Comparison of ENCODE assay signal across 15 cellular contexts in the genomic region with DNA sequence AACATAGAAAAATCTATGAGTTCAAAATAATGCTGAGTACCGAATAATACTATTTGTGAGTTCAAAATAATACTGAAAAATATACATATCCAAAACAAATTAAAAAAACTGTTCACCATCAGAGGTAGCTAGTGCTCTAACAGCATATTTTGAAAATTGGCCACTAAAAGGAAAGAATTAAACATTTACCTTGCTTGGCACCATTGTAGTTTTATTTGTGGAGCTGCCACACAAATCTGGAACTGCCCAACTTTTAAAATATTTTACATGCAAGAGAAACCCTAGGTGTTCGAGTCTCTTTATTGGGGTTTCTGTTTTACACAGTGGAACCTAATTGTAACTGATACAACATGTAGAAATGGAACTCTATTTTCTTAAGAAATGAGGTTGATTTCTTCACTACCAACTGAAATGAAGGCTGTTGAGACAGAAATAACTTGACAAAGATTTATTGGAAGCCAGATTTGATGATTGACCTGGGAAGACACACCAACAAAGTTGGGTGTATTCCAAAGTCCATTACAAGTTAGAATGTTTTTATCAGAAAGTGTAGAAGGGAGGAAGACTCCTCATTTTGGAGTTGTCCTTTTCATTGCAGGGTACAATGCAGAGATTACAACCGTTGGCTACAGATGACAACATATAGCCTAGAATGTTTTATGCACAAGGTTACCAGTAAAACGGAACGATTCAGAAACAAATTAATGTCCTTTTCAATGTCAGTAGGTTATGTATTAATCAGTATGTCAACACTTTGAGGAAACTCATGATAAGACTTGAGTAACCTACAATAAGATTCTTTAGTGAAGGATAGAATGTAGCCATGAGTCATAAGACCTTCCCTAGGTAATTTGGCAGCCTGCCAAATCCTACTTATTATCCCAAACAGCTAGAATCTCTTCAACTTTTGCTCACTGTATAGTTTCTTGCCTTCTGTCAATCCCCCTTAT.
DNase-seq lines count a peak whose midpoint lies in the region; ATAC-seq, FAIRE-seq and TF ChIP-seq lines count a peak whose summit lies in the region.
"Had no signal": no experiment of that assay in that cellular context is flagged by ENCODE, and none has a peak within 500 bp of the region (broad histone marks: within the 10 kb centered on the region; RNA-seq: fewer than 3 reads in every experiment).

No MANE protein-coding gene starts in this region.

- H3K36me3 ChIP-seq in breast epithelium (no peaks in the 10 kb centered on the region), upper lobe of right lung (no peaks in the 10 kb centered on the region)
- H3K36me3 ChIP-seq: BLaER1 had no signal

- no peaks in the 10 kb centered on the region for H3K27me3 Mint-ChIP-seq in MCF 10A (ENCODE audit: insufficient read depth, unreplicated experiment)

- FAIRE-seq in islet of Langerhans (lab: Jason Lieb, UNC) = peak; percentile 82
- FAIRE-seq: GM12892 had no signal

- H3K4me1 Mint-ChIP-seq in MCF 10A (ENCODE audit: insufficient read depth, unreplicated experiment) = peaks cover 9% of the 10 kb centered on the region
- H3K4me1 Mint-ChIP-seq: immature natural killer cell had no signal

- no peak for TF ChIP-seq POLR2A in breast epithelium (IDR thresholded peaks at IDR 0.05)

- peak; percentile 79 for ATAC-seq in upper lobe of right lung
- ATAC-seq: psoas muscle had no signal

- intact Hi-C loops in MCF 10A (cut with micrococcal nuclease) = no loop called here
- intact Hi-C loops in breast epithelium (cut with DNase I; ENCODE audit: low total_unique reads) = no loop called here
- intact Hi-C loops in upper lobe of right lung (cut with DNase I) = no loop called here

- H3K27ac ChIP-seq in breast epithelium (no peak overlapping the region), upper lobe of right lung (no peak overlapping the region)
- H3K27ac ChIP-seq: BLaER1, psoas muscle had no signal

- H3K4me1 ChIP-seq in breast epithelium = no peaks in the 10 kb centered on the region
- H3K4me1 ChIP-seq in upper lobe of right lung = peaks cover 4% of the 10 kb centered on the region
- H3K4me1 ChIP-seq: BLaER1, psoas muscle had no signal

- TF ChIP-seq CTCF in MCF 10A (IDR thresholded peaks at IDR 0.05; ENCODE audit: unreplicated experiment) = no peak
- no peak for TF ChIP-seq CTCF in breast epithelium (IDR thresholded peaks at IDR 0.05)
- no peak for TF ChIP-seq CTCF in upper lobe of right lung (IDR thresholded peaks at IDR 0.05)

- no peak overlapping the region for H3K4me3 ChIP-seq in breast epithelium
- H3K4me3 ChIP-seq in upper lobe of right lung = no peak overlapping the region
- H3K4me3 ChIP-seq: BLaER1, psoas muscle had no signal

- H3K27me3 ChIP-seq in breast epithelium (no peaks in the 10 kb centered on the region), upper lobe of right lung (no peaks in the 10 kb centered on the region)
- H3K27me3 ChIP-seq: BLaER1 had no signal

- no TSS peak for BruUV-seq in MCF 10A (replicated peaks; lab: Mats Ljungman, UMichigan)

- H3K4me3 Mint-ChIP-seq in MCF 10A (ENCODE audit: unreplicated experiment) = no peak overlapping the region
- H3K4me3 Mint-ChIP-seq: immature natural killer cell; T-helper 2 cell treated with Interferon-gamma antibody and Interleukin-4, amounts not matched to agents 5 μg/mL and 100 μg/mL, for 36 hours had no signal

- H3K9me3 ChIP-seq in breast epithelium (no peaks in the 10 kb centered on the region), upper lobe of right lung (no peaks in the 10 kb centered on the region)
- H3K9me3 ChIP-seq: BLaER1, psoas muscle had no signal

- DNase-seq in MCF 10A (ENCODE audit: unreplicated experiment) = peak; percentile 93
- DNase-seq in breast epithelium (ENCODE audit: low spot score in 2 of 2) = no peak
- DNase-seq in SW480 (ENCODE audit: low spot score) = peak; percentile 28
- DNase-seq in upper lobe of right lung = no peak
- no peak for DNase-seq in AG08396 (ENCODE audit: low spot score)
- no peak for DNase-seq in Ammon's horn (ENCODE audit: low spot score)
- no peak for DNase-seq in NCI-H1092 treated with DMSO at 0.1 percent for 48 hours (lab: John Stamatoyannopoulos, UW)
- DNase-seq: effector CD4-positive, alpha-beta T cell; immature natural killer cell; NCI-H2029 treated with DMSO at 0.1 percent for 48 hours; psoas muscle had no signal

- CTCF ChIA-PET in MCF 10A (lab: Yijun Ruan, JAX) = interaction anchor here (0.7 kb wide), 1 partner anchor 31 kb away, joined by 3 read pairs; no protein-coding TSS in a partner anchor

- no peak overlapping the region for H3K27ac Mint-ChIP-seq in MCF 10A (ENCODE audit: low read depth, unreplicated experiment)
- H3K27ac Mint-ChIP-seq: immature natural killer cell; T-helper 2 cell treated with Interferon-gamma antibody and Interleukin-4, amounts not matched to agents 5 μg/mL and 100 μg/mL, for 36 hours had no signal

- POLR2A ChIA-PET in MCF 10A (lab: Yijun Ruan, JAX) = interaction anchor here (0.7 to 1.6 kb wide), 9 partner anchors 10 to 79 kb away, joined by 3 to 5 read pairs (median 3); no protein-coding TSS in a partner anchor

- H3K9me3 Mint-ChIP-seq in MCF 10A (ENCODE audit: unreplicated experiment) = no peaks in the 10 kb centered on the region
- H3K9me3 Mint-ChIP-seq: immature natural killer cell; T-helper 2 cell treated with Interferon-gamma antibody and Interleukin-4, amounts not matched to agents 5 μg/mL and 100 μg/mL, for 36 hours had no signal

- H3K36me3 Mint-ChIP-seq in MCF 10A (ENCODE audit: insufficient read depth, unreplicated experiment) = no peaks in the 10 kb centered on the region
- H3K36me3 Mint-ChIP-seq: immature natural killer cell had no signal

Comparison
In these comparisons a context has a peak if more than half of its experiments do, and no peak if none do; other contexts are left out.
1. DNase-seq: peak in MCF 10A (single experiment) and SW480 (single experiment); none in breast epithelium (0 of 2), upper lobe of right lung (single experiment), AG08396 (single experiment), Ammon's horn (single experiment) and NCI-H1092 treated with DMSO at 0.1 percent for 48 hours (single experiment).